ENCODE assay signal across 20 cellular contexts in the genomic region with DNA sequence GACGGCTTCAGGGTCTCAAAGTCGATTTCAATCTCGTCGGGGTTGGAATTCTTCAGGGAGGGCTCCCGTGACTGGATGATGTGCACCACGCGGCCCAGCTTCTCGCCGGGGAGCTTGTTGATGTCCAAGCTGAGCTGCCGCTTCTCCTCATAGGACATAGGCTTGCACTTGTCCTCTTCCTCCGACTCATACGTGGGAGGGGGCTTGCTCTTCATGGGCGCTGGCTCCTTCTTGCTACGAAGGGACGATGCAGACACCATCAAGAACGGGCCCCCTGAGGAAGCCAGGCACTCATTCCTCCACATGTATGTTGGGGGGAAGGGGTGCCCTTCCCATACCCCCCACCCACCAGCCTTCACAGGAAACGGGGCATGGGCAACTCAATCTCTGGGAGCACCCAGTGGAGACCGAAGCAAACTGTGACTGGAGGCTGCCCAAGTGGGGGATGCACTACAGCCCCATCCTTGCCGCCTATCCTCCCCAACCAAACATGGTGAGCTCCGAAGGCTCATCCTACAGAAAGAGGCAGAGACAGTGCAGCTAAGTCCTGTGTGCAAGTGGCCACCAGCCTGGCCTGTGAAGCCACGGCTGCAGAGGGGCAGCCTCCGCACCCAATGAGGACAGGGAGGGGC. TPM values are rescaled to one million over a fixed set of nuclear protein-coding genes. Genes with fewer than 3 reads are reported as not detected.
A peak's percentile ranks its signal among the peaks of the same experiment; 100 is the strongest.
DNase-seq lines count a peak whose midpoint lies in the region; ATAC-seq and TF ChIP-seq lines count a peak whose summit lies in the region.
"Had no signal": no experiment of that assay in that cellular context is flagged by ENCODE, and none has a peak within 500 bp of the region (broad histone marks: within the 10 kb centered on the region; RNA-seq: fewer than 3 reads in every experiment).

No MANE protein-coding gene starts in this region.

- peaks cover 88% of the 10 kb centered on the region for H3K36me3 ChIP-seq in PC-3 (ENCODE audit: low read depth, low read length)
- H3K36me3 ChIP-seq in neural progenitor cell: peaks cover 3% of the 10 kb centered on the region

- 0 out of 2 replicates have a peak, but pooled peaks cover 5% of the 10 kb centered on the region for H4K20me1 ChIP-seq in PC-3 (ENCODE audit: low read length)
- H4K20me1 ChIP-seq in neural progenitor cell (ENCODE audit: low read depth): peaks cover 75% of the 10 kb centered on the region

- no peak overlapping the region for H3K9ac ChIP-seq in PC-3 (ENCODE audit: low read length)
- H3K9ac ChIP-seq in neural progenitor cell: no peak overlapping the region

- H2AFZ ChIP-seq in PC-3 (ENCODE audit: low read length) (no peak overlapping the region), neural progenitor cell (replicated peaks) (no peak overlapping the region)

- no peaks in the 10 kb centered on the region for H3K27me3 Mint-ChIP-seq in activated naive CD8-positive, alpha-beta T cell treated with anti-CD3 and anti-CD28 coated beads for 36 hours
- no peaks in the 10 kb centered on the region for H3K27me3 Mint-ChIP-seq in activated naive CD8-positive, alpha-beta T cell treated with anti-CD3 and anti-CD28 coated beads, Interleukin-2, amount 50 U/mL, for 24 hours
- peaks cover 9% of the 10 kb centered on the region for H3K27me3 Mint-ChIP-seq in endothelial cell (ENCODE audit: unreplicated experiment)
- no peaks in the 10 kb centered on the region for H3K27me3 Mint-ChIP-seq in stimulated activated memory B cell treated with anti-CD40 and anti-IgM and Interleukin-4, amounts not matched to agents 10 μg/mL and 1 μg/mL and 100 μg/mL, for 72 hours
- H3K27me3 Mint-ChIP-seq in neural progenitor cell (ENCODE audit: insufficient read depth, low read depth): peaks cover 9% of the 10 kb centered on the region
- H3K27me3 Mint-ChIP-seq: CD4-positive, alpha-beta memory T cell had no signal

- BruUV-seq in PC-3 (replicated peaks; lab: Mats Ljungman, UMichigan): TSS peak; percentile 74

- CTCF ChIA-PET in PC-3 (lab: Charles Lee): no interaction called here

- no peak overlapping the region for H3K4me2 ChIP-seq in PC-3 (ENCODE audit: low read length)
- H3K4me2 ChIP-seq in neural progenitor cell: no peak overlapping the region

- H3K79me2 ChIP-seq in PC-3 (ENCODE audit: low read length): peaks cover 27% of the 10 kb centered on the region; the same call in 1 of the 2 replicates
- H3K79me2 ChIP-seq in neural progenitor cell (ENCODE audit: low read depth): peaks cover 27% of the 10 kb centered on the region

- TF ChIP-seq CTCF in PC-3 (conservative IDR thresholded peaks at IDR 0.05; ENCODE audit: low read depth, low read length) (no peak), endothelial cell (IDR thresholded peaks at IDR 0.05; ENCODE audit: unreplicated experiment) (no peak), neural progenitor cell (IDR thresholded peaks at IDR 0.05) (no peak)

- no peak for DNase-seq in activated naive CD8-positive, alpha-beta T cell treated with anti-CD3 and anti-CD28 coated beads for 36 hours
- no peak for DNase-seq in activated naive CD8-positive, alpha-beta T cell treated with anti-CD3 and anti-CD28 coated beads, Interleukin-2, amount 50 U/mL, for 24 hours
- no peak for DNase-seq in PC-3
- no peak for DNase-seq in endothelial cell (ENCODE audit: low spot score)
- DNase-seq in epidermal melanocyte (ENCODE audit: insufficient read length, low spot score): no peak
- DNase-seq in middle frontal gyrus (ENCODE audit: extremely low spot score, low spot score): no peak
- DNase-seq in neural progenitor cell (ENCODE audit: low spot score): no peak
- DNase-seq: 8988T; BE2C; CD4-positive, alpha-beta memory T cell; DMS53; GOT3; KG1; NCI-H1417; NCI-H1930; NCI-H226; NCI-H524; NCI-H82; SJCRH30 had no signal

- H3K9me3 Mint-ChIP-seq in activated naive CD8-positive, alpha-beta T cell treated with anti-CD3 and anti-CD28 coated beads for 36 hours: no peaks in the 10 kb centered on the region
- no peaks in the 10 kb centered on the region for H3K9me3 Mint-ChIP-seq in activated naive CD8-positive, alpha-beta T cell treated with anti-CD3 and anti-CD28 coated beads, Interleukin-2, amount 50 U/mL, for 24 hours
- no peaks in the 10 kb centered on the region for H3K9me3 Mint-ChIP-seq in endothelial cell (ENCODE audit: unreplicated experiment)
- H3K9me3 Mint-ChIP-seq in stimulated activated memory B cell treated with anti-CD40 and anti-IgM and Interleukin-4, amounts not matched to agents 10 μg/mL and 1 μg/mL and 100 μg/mL, for 72 hours: no peaks in the 10 kb centered on the region
- no peaks in the 10 kb centered on the region for H3K9me3 Mint-ChIP-seq in neural progenitor cell

- no peak overlapping the region for H3K4me3 Mint-ChIP-seq in activated naive CD8-positive, alpha-beta T cell treated with anti-CD3 and anti-CD28 coated beads for 36 hours
- no peak overlapping the region for H3K4me3 Mint-ChIP-seq in activated naive CD8-positive, alpha-beta T cell treated with anti-CD3 and anti-CD28 coated beads, Interleukin-2, amount 50 U/mL, for 24 hours
- no peak overlapping the region for H3K4me3 Mint-ChIP-seq in endothelial cell (ENCODE audit: unreplicated experiment)
- no peak overlapping the region for H3K4me3 Mint-ChIP-seq in stimulated activated memory B cell treated with anti-CD40 and anti-IgM and Interleukin-4, amounts not matched to agents 10 μg/mL and 1 μg/mL and 100 μg/mL, for 72 hours
- no peak overlapping the region for H3K4me3 Mint-ChIP-seq in neural progenitor cell
- H3K4me3 Mint-ChIP-seq: CD4-positive, alpha-beta memory T cell had no signal

- intact Hi-C loops in PC-3 (cut with micrococcal nuclease): no loop called here

- H3K4me1 ChIP-seq in PC-3 (ENCODE audit: insufficient read depth, low read length) (peaks cover 13% of the 10 kb centered on the region; the same call in 1 of the 2 replicates), neural progenitor cell (peaks cover 16% of the 10 kb centered on the region)
- H3K4me1 ChIP-seq: BE2C had no signal

- H3K27ac Mint-ChIP-seq in activated naive CD8-positive, alpha-beta T cell treated with anti-CD3 and anti-CD28 coated beads for 36 hours: peak overlapping the region; percentile 38
- no peak overlapping the region for H3K27ac Mint-ChIP-seq in activated naive CD8-positive, alpha-beta T cell treated with anti-CD3 and anti-CD28 coated beads, Interleukin-2, amount 50 U/mL, for 24 hours
- H3K27ac Mint-ChIP-seq in endothelial cell (ENCODE audit: unreplicated experiment) (peak overlapping the region; percentile 61), neural progenitor cell (no peak overlapping the region)
- H3K27ac Mint-ChIP-seq in stimulated activated memory B cell treated with anti-CD40 and anti-IgM and Interleukin-4, amounts not matched to agents 10 μg/mL and 1 μg/mL and 100 μg/mL, for 72 hours: peak overlapping the region; percentile 45
- H3K27ac Mint-ChIP-seq: CD4-positive, alpha-beta memory T cell had no signal

- H3K4me1 Mint-ChIP-seq in activated naive CD8-positive, alpha-beta T cell treated with anti-CD3 and anti-CD28 coated beads for 36 hours: no peaks in the 10 kb centered on the region
- no peaks in the 10 kb centered on the region for H3K4me1 Mint-ChIP-seq in activated naive CD8-positive, alpha-beta T cell treated with anti-CD3 and anti-CD28 coated beads, Interleukin-2, amount 50 U/mL, for 24 hours
- H3K4me1 Mint-ChIP-seq in endothelial cell (ENCODE audit: unreplicated experiment) (peaks cover 4% of the 10 kb centered on the region), neural progenitor cell (peaks cover 20% of the 10 kb centered on the region)
- H3K4me1 Mint-ChIP-seq in stimulated activated memory B cell treated with anti-CD40 and anti-IgM and Interleukin-4, amounts not matched to agents 10 μg/mL and 1 μg/mL and 100 μg/mL, for 72 hours: peaks cover 19% of the 10 kb centered on the region
- H3K4me1 Mint-ChIP-seq: CD4-positive, alpha-beta memory T cell had no signal

- peaks cover 28% of the 10 kb centered on the region for H3K36me3 Mint-ChIP-seq in activated naive CD8-positive, alpha-beta T cell treated with anti-CD3 and anti-CD28 coated beads for 36 hours
- H3K36me3 Mint-ChIP-seq in activated naive CD8-positive, alpha-beta T cell treated with anti-CD3 and anti-CD28 coated beads, Interleukin-2, amount 50 U/mL, for 24 hours (ENCODE audit: low read depth): peaks cover 39% of the 10 kb centered on the region
- peaks cover 55% of the 10 kb centered on the region for H3K36me3 Mint-ChIP-seq in endothelial cell (ENCODE audit: low read depth, unreplicated experiment)
- H3K36me3 Mint-ChIP-seq in stimulated activated memory B cell treated with anti-CD40 and anti-IgM and Interleukin-4, amounts not matched to agents 10 μg/mL and 1 μg/mL and 100 μg/mL, for 72 hours: peaks cover 87% of the 10 kb centered on the region
- H3K36me3 Mint-ChIP-seq in neural progenitor cell: peaks cover 37% of the 10 kb centered on the region

- H3F3A ChIP-seq in PC-3 (ENCODE audit: low read length, unreplicated experiment) (no peaks in the 10 kb centered on the region), neural progenitor cell (ENCODE audit: low read depth) (peaks cover 23% of the 10 kb centered on the region)

- H3K9me3 ChIP-seq in PC-3 (ENCODE audit: low read length) (no peaks in the 10 kb centered on the region), neural progenitor cell (ENCODE audit: low read depth) (no peaks in the 10 kb centered on the region)
- H3K9me3 ChIP-seq: BE2C, SJCRH30 had no signal

- POLR2A ChIA-PET in PC-3 (lab: Charles Lee; ENCODE audit: unreplicated experiment): no interaction called here

- H3K27ac ChIP-seq in PC-3 (ENCODE audit: low read length) (no peak overlapping the region), neural progenitor cell (no peak overlapping the region)
- H3K27ac ChIP-seq: SJCRH30 had no signal

- H3K27me3 ChIP-seq in PC-3 (ENCODE audit: low read length) (no peaks in the 10 kb centered on the region), neural progenitor cell (no peaks in the 10 kb centered on the region)
- H3K27me3 ChIP-seq: BE2C, SJCRH30 had no signal

- no peaks in the 10 kb centered on the region for H3K9me2 ChIP-seq in PC-3 (replicated peaks; ENCODE audit: low read length)

- H3K4me3 ChIP-seq in PC-3 (ENCODE audit: low read length) (no peak overlapping the region), neural progenitor cell (no peak overlapping the region)
- H3K4me3 ChIP-seq: SJCRH30 had no signal

- ATAC-seq in activated naive CD8-positive, alpha-beta T cell treated with anti-CD3 and anti-CD28 coated beads, Interleukin-2, amount 50 U/mL, for 24 hours: no peak
- no peak for ATAC-seq in PC-3
- ATAC-seq in stimulated activated memory B cell treated with anti-CD40 and anti-IgM and Interleukin-4, amounts not matched to agents 10 μg/mL and 1 μg/mL and 100 μg/mL, for 72 hours: no peak

RNA-seq across cellular contexts. Expression of a gene that starts 23.2 kb away (rescaled TPM):
- total RNA-seq in activated naive CD8-positive, alpha-beta T cell treated with anti-CD3 and anti-CD28 coated beads for 36 hours: not detected
- total RNA-seq in PC-3 (2014; rRNA removed): not detected in 2 replicates
- total RNA-seq in endothelial cell (ENCODE audit: unreplicated experiment): 1.6 TPM
- total RNA-seq in neural progenitor cell (ENCODE audit: low replicate concordance): 2.2 and 2.3 TPM in 2 replicates
- total RNA-seq: SJCRH30 had no signal

RNA-seq across cellular contexts. Expression of a gene that starts 54.7 kb away (rescaled TPM):
- total RNA-seq in activated naive CD8-positive, alpha-beta T cell treated with anti-CD3 and anti-CD28 coated beads for 36 hours: under 1 TPM in 1 of 2 experiments, not detected in 1; 0.12 TPM
- total RNA-seq in PC-3 (2014; rRNA removed) (21.5 and 28.1 TPM in 2 replicates), endothelial cell (ENCODE audit: unreplicated experiment) (96.8 TPM), neural progenitor cell (ENCODE audit: low replicate concordance) (17.1 and 71.8 TPM in 2 replicates)

Comparison
In these comparisons a context has a peak if more than half of its experiments do, and no peak if none do; other contexts are left out.
1. H3K27ac Mint-ChIP-seq: peak in activated naive CD8-positive, alpha-beta T cell treated with anti-CD3 and anti-CD28 coated beads for 36 hours (single experiment), endothelial cell (single experiment) and stimulated activated memory B cell treated with anti-CD40 and anti-IgM and Interleukin-4, amounts not matched to agents 10 μg/mL and 1 μg/mL and 100 μg/mL, for 72 hours (single experiment); none in activated naive CD8-positive, alpha-beta T cell treated with anti-CD3 and anti-CD28 coated beads, Interleukin-2, amount 50 U/mL, for 24 hours (single experiment) and neural progenitor cell (single experiment).
2. RNA of a gene that starts 54.7 kb away (total RNA-seq): 96.8 TPM in endothelial cell (single experiment), 21.5 to 28.1 TPM in PC-3 and 17.1 to 71.8 TPM in neural progenitor cell; 0.12 TPM in activated naive CD8-positive, alpha-beta T cell treated with anti-CD3 and anti-CD28 coated beads for 36 hours; every median in the first group is over 10 times any median in the second.